In the genomic region with DNA sequence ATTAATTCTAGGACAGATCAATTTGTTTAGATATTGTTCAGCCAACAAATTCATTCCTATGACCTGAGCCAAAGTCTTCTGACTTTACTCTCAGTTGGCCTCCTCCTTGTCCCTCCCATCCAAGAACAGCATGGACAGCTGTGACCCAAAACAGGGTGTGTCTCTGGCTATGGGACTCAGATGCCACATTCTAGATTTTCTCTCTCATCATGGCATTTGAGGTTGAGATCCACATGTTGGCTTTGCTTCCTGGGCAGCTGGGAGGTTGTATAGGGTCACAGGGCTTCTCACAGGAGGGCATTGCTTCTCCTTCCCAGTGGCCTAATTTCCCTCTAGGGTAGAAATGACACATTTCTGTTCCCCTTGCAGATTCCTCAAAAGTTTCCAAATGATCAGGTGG, we compare ENCODE assay signal across 27 cellular contexts. TPM values are rescaled to one million over a fixed set of nuclear protein-coding genes. Genes with fewer than 3 reads are reported as not detected.
"Had no signal": no experiment of that assay in that cellular context is flagged by ENCODE, and none has a peak within 500 bp of the region (broad histone marks: within the 10 kb centered on the region; RNA-seq: fewer than 3 reads in every experiment).

No MANE protein-coding gene starts in this region.

- H3K4me1 ChIP-seq: pancreas, prostate gland, right lobe of liver, sigmoid colon, stomach, thyroid gland, tibial nerve, upper lobe of left lung, vagina had no signal

- H3K27me3 ChIP-seq: neutrophil, pancreas, right lobe of liver, sigmoid colon, stomach, thyroid gland, tibial nerve, upper lobe of left lung, vagina had no signal

- H3K9me3 ChIP-seq: neutrophil, pancreas, prostate gland, right lobe of liver, sigmoid colon, stomach, thoracic aorta, thyroid gland, tibial nerve, upper lobe of left lung, vagina had no signal

- H3K36me3 ChIP-seq: neutrophil, pancreas, prostate gland, right lobe of liver, sigmoid colon, stomach, thoracic aorta, thyroid gland, tibial nerve, upper lobe of left lung, vagina had no signal

- DNase-seq: naive thymus-derived CD8-positive, alpha-beta T cell; nephron progenitor cell; nucleus accumbens; pancreas; right cardiac atrium; right lobe of liver; sigmoid colon; small intestine; stimulated activated CD4-positive, alpha-beta T cell treated with anti-CD3 and anti-CD28 coated beads, Interleukin-15, amount 100 ng/mL, for 24 hours; stimulated activated CD4-positive, alpha-beta T cell treated with anti-CD3 and anti-CD28 coated beads, Interleukin-2, amount 100 ng/mL, for 24 hours; stimulated activated CD4-positive, alpha-beta T cell treated with anti-CD3 and anti-CD28 coated beads, Interleukin-2, amount 100 ng/mL, for 48 hours; stimulated activated CD4-positive, alpha-beta T cell treated with anti-CD3 and anti-CD28 coated beads, Interleukin-4, amount 100 ng/mL, for 24 hours; stimulated activated naive B cell treated with anti-CD40 and anti-IgM and Interleukin-4, amounts not matched to agents 10 μg/mL and 1 μg/mL and 100 μg/mL, for 72 hours; stimulated activated naive CD4-positive, alpha-beta T cell treated with Interleukin-2 at 50 U/mL for 16 hours; stomach; thyroid gland; trophoblast cell; upper lobe of left lung had no signal

- ATAC-seq: naive thymus-derived CD8-positive, alpha-beta T cell; natural killer cell treated with Interleukin-12 subunit alpha and Interleukin-12 subunit beta and Interleukin-15 and Interleukin-18, amount 100 ng/mL, for 72 hours; pancreas; right cardiac atrium; right lobe of liver; stimulated activated effector memory CD8-positive, alpha-beta T cell treated with anti-CD3 and anti-CD28 coated beads, Interleukin-12 subunit alpha, Interleukin-12 subunit beta, amount 100 ng/mL, for 72 hours; stimulated activated naive B cell treated with anti-CD40 and anti-IgM and Interleukin-4, amounts not matched to agents 10 μg/mL and 1 μg/mL and 100 μg/mL, for 72 hours had no signal

- H3K27ac ChIP-seq: neutrophil, pancreas, prostate gland, right lobe of liver, sigmoid colon, stomach, thoracic aorta, thyroid gland, tibial nerve, upper lobe of left lung, vagina had no signal

- H3K4me3 ChIP-seq: pancreas, prostate gland, right lobe of liver, sigmoid colon, stomach, thoracic aorta, thyroid gland, tibial nerve, upper lobe of left lung, vagina had no signal

RNA-seq across cellular contexts. Expression of a gene that starts 22.6 kb away (rescaled TPM):
- total RNA-seq: naive thymus-derived CD8-positive, alpha-beta T cell; natural killer cell treated with Interleukin-12 subunit alpha and Interleukin-12 subunit beta and Interleukin-15 and Interleukin-18, amount 100 ng/mL, for 72 hours; osteocyte; right lobe of liver; subcutaneous adipose tissue; thoracic aorta had no signal
- polyA plus RNA-seq: naive thymus-derived CD8-positive, alpha-beta T cell had no signal

RNA-seq across cellular contexts. Expression of a gene that starts 42.2 kb away (rescaled TPM):
- total RNA-seq: vagina had no signal
- polyA plus RNA-seq: naive thymus-derived CD8-positive, alpha-beta T cell had no signal
